ENCODE assay signal across 8 cellular contexts in genomic region chr10:5446390-5446926, GRCh38. TPM values are rescaled to one million over a fixed set of nuclear protein-coding genes. Genes with fewer than 3 reads are reported as not detected.
DNase-seq lines count a peak whose midpoint lies in the region; ATAC-seq and TF ChIP-seq lines count a peak whose summit lies in the region.

No MANE protein-coding gene starts in this region.

- peaks cover 39% of the 10 kb centered on the region for H3K4me1 ChIP-seq in HUES64 (ENCODE audit: insufficient read depth, low read length)
- H3K4me1 ChIP-seq in prostate gland (replicated peaks) = peaks cover 10% of the 10 kb centered on the region
- peaks cover 22% of the 10 kb centered on the region for H3K4me1 ChIP-seq in upper lobe of right lung

- ATAC-seq in GM18868 (IDR thresholded peaks at IDR 0.05; ENCODE audit: unreplicated experiment) = peak; percentile 56
- peak; percentile 99 for ATAC-seq in left ventricle myocardium superior
- peak; percentile 99 for ATAC-seq in upper lobe of right lung
- ATAC-seq in GM21576 (IDR thresholded peaks at IDR 0.05; ENCODE audit: unreplicated experiment) = no peak

- WGBS in HUES64 = 2% methylated on average over 21 of the region's 23 CpGs
- 3% methylated on average over 23 of the region's 23 CpGs for WGBS in prostate gland

- H3K27me3 ChIP-seq in HUES64 (ENCODE audit: insufficient read depth, low read length) (no peaks in the 10 kb centered on the region), prostate gland (replicated peaks; ENCODE audit: insufficient read depth) (no peaks in the 10 kb centered on the region), upper lobe of right lung (no peaks in the 10 kb centered on the region)

- TF ChIP-seq CTCF in prostate gland (IDR thresholded peaks at IDR 0.05) = no peak
- TF ChIP-seq CTCF in upper lobe of right lung (IDR thresholded peaks at IDR 0.05) = no peak

- H3K4me3 ChIP-seq in HUES64 (ENCODE audit: low read length) (peak overlapping the region; percentile 68), prostate gland (peak overlapping the region; percentile 49 to 60), upper lobe of right lung (peak overlapping the region; percentile 53)

- H3K27ac ChIP-seq in HUES64 (ENCODE audit: low read depth, low read length) (peak overlapping the region; percentile 37; the same call in 1 of the 2 replicates), prostate gland (peak overlapping the region; percentile 75 to 85), upper lobe of right lung (peak overlapping the region; percentile 68)

- intact Hi-C loops in left ventricle myocardium superior (cut with micrococcal nuclease) (no loop called here), prostate gland (cut with DNase I) (loop anchor here (5.0 kb wide), 5 partner anchors 66 to 446 kb away; partner anchors contain the start of gene FBH1), upper lobe of right lung (cut with DNase I) (no loop called here)

- peak; percentile 95 for DNase-seq in SW480 (ENCODE audit: low spot score)
- DNase-seq in amniotic epithelial cell (ENCODE audit: low read depth) = peak; percentile 88
- DNase-seq in left ventricle myocardium superior = peak; percentile 94
- DNase-seq in prostate gland (ENCODE audit: low spot score) = peak; percentile 97
- DNase-seq in upper lobe of right lung = peak; percentile 96

- no peaks in the 10 kb centered on the region for H3K9me3 ChIP-seq in HUES64 (ENCODE audit: insufficient read depth, low read depth, low read length)
- no peaks in the 10 kb centered on the region for H3K9me3 ChIP-seq in prostate gland
- no peaks in the 10 kb centered on the region for H3K9me3 ChIP-seq in upper lobe of right lung

- TF ChIP-seq POLR2A in prostate gland (IDR thresholded peaks at IDR 0.05) = peak; percentile 97

- H3K36me3 ChIP-seq in HUES64 (ENCODE audit: insufficient read depth, low read length) (peaks cover 10% of the 10 kb centered on the region), prostate gland (no peaks in the 10 kb centered on the region), upper lobe of right lung (no peaks in the 10 kb centered on the region)

- peak overlapping the region; percentile 69 for H3K9ac ChIP-seq in HUES64 (ENCODE audit: low read depth, low read length)

RNA-seq across cellular contexts. Expression of gene NET1, which starts 34.1 kb away (rescaled TPM):
- polyA plus RNA-seq in HUES64 (2013, experiment 1 of 2) = 41.6 TPM
- 45.3 TPM for polyA plus RNA-seq in HUES64 (2013, experiment 2 of 2)
- total RNA-seq in left ventricle myocardium superior (16.5 TPM), prostate gland (10 to 100 TPM; 55.6 to 77.6 TPM), upper lobe of right lung (42.8 TPM)

RNA-seq across cellular contexts. Expression of gene TUBAL3, which starts 41.8 kb away (rescaled TPM):
- not detected for polyA plus RNA-seq in HUES64 (2013, experiment 1 of 2)
- not detected for polyA plus RNA-seq in HUES64 (2013, experiment 2 of 2)
- total RNA-seq in left ventricle myocardium superior = 0.12 TPM
- 1 to 10 TPM in 1 of 2 donors, not detected in 1; 1.1 TPM for total RNA-seq in prostate gland
- total RNA-seq in upper lobe of right lung = not detected

RNA-seq across cellular contexts. Expression of gene CALML5, which starts 52.9 kb away (rescaled TPM):
- not detected for polyA plus RNA-seq in HUES64 (2013, experiment 1 of 2)
- not detected for polyA plus RNA-seq in HUES64 (2013, experiment 2 of 2)
- total RNA-seq in left ventricle myocardium superior = not detected
- 10 to 100 TPM in 1 of 2 donors, under 1 TPM in 1; 0.46 to 10.5 TPM for total RNA-seq in prostate gland
- total RNA-seq in upper lobe of right lung = not detected
